In the genomic region with DNA sequence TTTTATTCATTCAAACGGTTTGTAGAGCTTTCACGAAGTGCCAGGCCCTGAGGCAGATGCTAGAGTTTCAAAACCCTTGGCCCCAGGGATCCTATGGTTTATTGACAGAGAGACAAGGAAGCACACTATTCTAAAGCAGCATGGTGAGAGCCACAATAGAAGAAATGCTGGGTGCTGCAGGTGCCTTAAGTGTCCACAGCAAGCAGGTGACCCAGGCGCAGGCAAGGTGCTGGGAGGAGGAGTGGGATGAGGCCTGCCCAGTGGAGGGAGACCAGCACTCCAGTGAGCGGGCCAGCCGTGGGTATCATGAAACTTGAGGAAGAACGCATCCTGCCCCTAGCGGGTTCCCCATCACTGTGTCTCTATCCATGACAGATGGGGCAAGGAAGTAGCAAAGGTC, we compare ENCODE assay signal across 13 cellular contexts.
DNase-seq lines count a peak whose midpoint lies in the region; ATAC-seq lines count a peak whose summit lies in the region.
"Had no signal": no experiment of that assay in that cellular context is flagged by ENCODE, and none has a peak within 500 bp of the region (broad histone marks: within the 10 kb centered on the region; RNA-seq: fewer than 3 reads in every experiment).

No MANE protein-coding gene starts in this region.

- H3K4me3 Mint-ChIP-seq in stimulated activated memory B cell treated with anti-CD40 and anti-IgM and Interleukin-4, amounts not matched to agents 10 μg/mL and 1 μg/mL and 100 μg/mL, for 72 hours = no peak overlapping the region
- H3K4me3 Mint-ChIP-seq: B cell; CD8-positive, alpha-beta T cell had no signal

- ATAC-seq in stimulated activated memory B cell treated with anti-CD40 and anti-IgM and Interleukin-4, amounts not matched to agents 10 μg/mL and 1 μg/mL and 100 μg/mL, for 72 hours = peak; percentile 56
- ATAC-seq: CD8-positive, alpha-beta T cell had no signal

- no peaks in the 10 kb centered on the region for H3K9me3 Mint-ChIP-seq in stimulated activated memory B cell treated with anti-CD40 and anti-IgM and Interleukin-4, amounts not matched to agents 10 μg/mL and 1 μg/mL and 100 μg/mL, for 72 hours
- H3K9me3 Mint-ChIP-seq: CD8-positive, alpha-beta T cell had no signal

- no peak overlapping the region for H3K27ac Mint-ChIP-seq in stimulated activated memory B cell treated with anti-CD40 and anti-IgM and Interleukin-4, amounts not matched to agents 10 μg/mL and 1 μg/mL and 100 μg/mL, for 72 hours
- H3K27ac Mint-ChIP-seq: B cell; CD8-positive, alpha-beta T cell had no signal

- peaks cover 33% of the 10 kb centered on the region for H3K27me3 Mint-ChIP-seq in stimulated activated memory B cell treated with anti-CD40 and anti-IgM and Interleukin-4, amounts not matched to agents 10 μg/mL and 1 μg/mL and 100 μg/mL, for 72 hours

- no peaks in the 10 kb centered on the region for H3K4me1 Mint-ChIP-seq in stimulated activated memory B cell treated with anti-CD40 and anti-IgM and Interleukin-4, amounts not matched to agents 10 μg/mL and 1 μg/mL and 100 μg/mL, for 72 hours
- H3K4me1 Mint-ChIP-seq: B cell had no signal

- DNase-seq in ELF-1 (ENCODE audit: low read depth, low spot score) (peak; percentile 27), NCI-H146 (lab: John Stamatoyannopoulos, UW) (peak; percentile 76), NCI-H69 (lab: John Stamatoyannopoulos, UW) (peak; percentile 68), HPDE6-E6E7 (ENCODE audit: extremely low spot score) (no peak), NCI-H1694 treated with DMSO at 0.1 percent for 48 hours (lab: John Stamatoyannopoulos, UW) (no peak)
- DNase-seq: Calu3; CD8-positive, alpha-beta T cell; DND-41; EL; GM23248; HCEC 1CT had no signal

- H3K36me3 Mint-ChIP-seq in stimulated activated memory B cell treated with anti-CD40 and anti-IgM and Interleukin-4, amounts not matched to agents 10 μg/mL and 1 μg/mL and 100 μg/mL, for 72 hours = no peaks in the 10 kb centered on the region
- H3K36me3 Mint-ChIP-seq: CD8-positive, alpha-beta T cell had no signal

Comparison
In these comparisons a context has a peak if more than half of its experiments do, and no peak if none do; other contexts are left out.
1. DNase-seq: peak in ELF-1 (single experiment), NCI-H146 (single experiment) and NCI-H69 (single experiment); none in HPDE6-E6E7 (single experiment) and NCI-H1694 treated with DMSO at 0.1 percent for 48 hours (single experiment).